Comparison of ENCODE assay signal across 8 cellular contexts in genomic region chr1:3483801-3484444, GRCh38. TPM values are rescaled to one million over a fixed set of nuclear protein-coding genes. Genes with fewer than 3 reads are reported as not detected.
DNase-seq lines count a peak whose midpoint lies in the region; ATAC-seq and TF ChIP-seq lines count a peak whose summit lies in the region.

No MANE protein-coding gene starts in this region.

- CTCF ChIA-PET in activated CD4-positive, alpha-beta T cell treated with anti-CD3 and anti-CD28 coated beads for 36 hours (lab: Charles Lee): interaction anchor here (1.1 kb wide), 1 partner anchor 31 kb away, joined by 4 read pairs; no protein-coding TSS in a partner anchor

- H3K9me3 Mint-ChIP-seq in activated CD4-positive, alpha-beta T cell treated with anti-CD3 and anti-CD28 coated beads for 36 hours (ENCODE audit: low read depth): peaks cover 12% of the 10 kb centered on the region

- no peaks in the 10 kb centered on the region for H3K4me1 Mint-ChIP-seq in activated CD4-positive, alpha-beta T cell treated with anti-CD3 and anti-CD28 coated beads for 36 hours

- H3K27ac ChIP-seq in dorsolateral prefrontal cortex: no peak overlapping the region
- no peak overlapping the region for H3K27ac ChIP-seq in tibial artery

- H3K27me3 ChIP-seq in H7 (ENCODE audit: control insufficient read depth, insufficient read depth, low read length) (no peaks in the 10 kb centered on the region), dorsolateral prefrontal cortex (no peaks in the 10 kb centered on the region), tibial artery (peaks cover 0 to 14% of the 10 kb centered on the region in 2 donors)

- no peak overlapping the region for H3K4me3 Mint-ChIP-seq in activated CD4-positive, alpha-beta T cell treated with anti-CD3 and anti-CD28 coated beads for 36 hours

- DNase-seq in AG09319 (ENCODE audit: extremely low read depth, low read depth): no peak
- peak; percentile 98 for DNase-seq in H7
- peak; percentile 67 for DNase-seq in activated CD4-positive, alpha-beta T cell treated with anti-CD3 and anti-CD28 coated beads for 36 hours
- peak in 2 of 10 donors; percentile 36 to 63 for DNase-seq in dorsolateral prefrontal cortex
- peak; percentile 7 for DNase-seq in midbrain (lab: John Stamatoyannopoulos, UW)
- DNase-seq in tibial artery: no peak

- H3K36me3 Mint-ChIP-seq in activated CD4-positive, alpha-beta T cell treated with anti-CD3 and anti-CD28 coated beads for 36 hours (ENCODE audit: low read depth): peaks cover 1% of the 10 kb centered on the region

- H3K9me3 ChIP-seq in tibial artery: peaks cover 0 to 16% (median 0%) of the 10 kb centered on the region in 3 donors

- no peak overlapping the region for H3K4me3 ChIP-seq in H7 (ENCODE audit: insufficient read depth, low read depth, low read length)
- H3K4me3 ChIP-seq in dorsolateral prefrontal cortex: no peak overlapping the region
- no peak overlapping the region for H3K4me3 ChIP-seq in tibial artery

- intact Hi-C loops in activated CD4-positive, alpha-beta T cell treated with anti-CD3 and anti-CD28 coated beads for 36 hours (cut with DNase I, micrococcal nuclease): loop anchor here (1.0 kb wide), 1 partner anchor 31 kb away; no protein-coding TSS in a partner anchor
- intact Hi-C loops in dorsolateral prefrontal cortex (cut with DNase I) (loop anchor here (1.0 to 2.0 kb wide), 2 partner anchors 31 kb away; no protein-coding TSS in a partner anchor), tibial artery (cut with DNase I; ENCODE audit: low total_unique reads) (loop anchor here (2.0 kb wide), 1 partner anchor 31 kb away; no protein-coding TSS in a partner anchor)

- peak; percentile 63 for ATAC-seq in activated CD4-positive, alpha-beta T cell treated with anti-CD3 and anti-CD28 coated beads for 36 hours
- ATAC-seq in HG03565 (IDR thresholded peaks at IDR 0.05; ENCODE audit: unreplicated experiment) (no peak), HG03175 (IDR thresholded peaks at IDR 0.05; ENCODE audit: unreplicated experiment) (no peak)

- POLR2A ChIA-PET in activated CD4-positive, alpha-beta T cell treated with anti-CD3 and anti-CD28 coated beads for 36 hours (lab: Charles Lee): no interaction called here

- H3K4me1 ChIP-seq in tibial artery: no peaks in the 10 kb centered on the region

- TF ChIP-seq CTCF in AG09319 (IDR thresholded peaks at IDR 0.05; ENCODE audit: low read depth, low read length) (peak; percentile 81), dorsolateral prefrontal cortex (IDR thresholded peaks at IDR 0.05 in 54 of 56, conservative IDR thresholded peaks at IDR 0.05 in 2 of 56; ENCODE audit: low read depth in 1 of 56, partially characterized antibody in 56 of 56) (peak in 54 of 56 donors; percentile 40 to 90 (median 78)), tibial artery (IDR thresholded peaks at IDR 0.05) (peak; percentile 44 to 54)

- no peaks in the 10 kb centered on the region for H3K36me3 ChIP-seq in H7 (replicated peaks; ENCODE audit: control insufficient read depth, insufficient read depth, low read length)
- H3K36me3 ChIP-seq in tibial artery: peaks cover 0 to 8% (median under 1%) of the 10 kb centered on the region in 3 donors

- no peak overlapping the region for H3K27ac Mint-ChIP-seq in activated CD4-positive, alpha-beta T cell treated with anti-CD3 and anti-CD28 coated beads for 36 hours

- H3K27me3 Mint-ChIP-seq in activated CD4-positive, alpha-beta T cell treated with anti-CD3 and anti-CD28 coated beads for 36 hours: no peaks in the 10 kb centered on the region

RNA-seq across cellular contexts. Expression of gene ARHGEF16, which starts 29.5 kb away (rescaled TPM):
- 34.7 and 45.8 TPM in 2 replicates for total RNA-seq in H7 (2014; rRNA removed; shearing (Covaris generic))
- not detected for total RNA-seq in activated CD4-positive, alpha-beta T cell treated with anti-CD3 and anti-CD28 coated beads for 36 hours
- total RNA-seq in dorsolateral prefrontal cortex: 1 to 10 TPM in 114 of 120 experiments, under 1 TPM in 6; 0.35 to 4.6 (median 2.1) TPM

Comparison
In these comparisons a context has a peak if more than half of its experiments do, and no peak if none do; other contexts are left out.
1. DNase-seq: peak in H7 (single experiment), activated CD4-positive, alpha-beta T cell treated with anti-CD3 and anti-CD28 coated beads for 36 hours (single experiment) and midbrain (single experiment); none in AG09319 (single experiment) and tibial artery (0 of 2).
2. Peak in every context shown above with its lines, with median percentiles within 50 percentile points of each other: CTCF ChIP-seq.